Comparison of ENCODE assay signal across 1 cellular context in genomic region chr2:10202136-10202535, GRCh38.
TF ChIP-seq lines count a peak whose summit lies in the region.

No MANE protein-coding gene starts in this region.

TF ChIP-seq in IMR-90, 13 proteins besides CTCF, POLR2A, EP300 and RAD21 (continued from another document):
- TF ChIP-seq RFX5 (IDR thresholded peaks at IDR 0.05; ENCODE audit: low read depth, low read length) (no peak), MXI1 (IDR thresholded peaks at IDR 0.05; ENCODE audit: borderline replicate concordance, low read depth, low read length) (no peak), MAFK (IDR thresholded peaks at IDR 0.05; ENCODE audit: low read depth, low read length) (no peak), ELK1 (IDR thresholded peaks at IDR 0.05; ENCODE audit: borderline replicate concordance, low read depth, low read length) (no peak), CEBPB (IDR thresholded peaks at IDR 0.05; ENCODE audit: low read depth, low read length) (no peak), CHD1 (IDR thresholded peaks at IDR 0.05; ENCODE audit: low read depth, low read length) (no peak), RCOR1 (IDR thresholded peaks at IDR 0.05; ENCODE audit: insufficient replicate concordance, low read length) (no peak)
